ENCODE assay signal across 14 cellular contexts in the genomic region with DNA sequence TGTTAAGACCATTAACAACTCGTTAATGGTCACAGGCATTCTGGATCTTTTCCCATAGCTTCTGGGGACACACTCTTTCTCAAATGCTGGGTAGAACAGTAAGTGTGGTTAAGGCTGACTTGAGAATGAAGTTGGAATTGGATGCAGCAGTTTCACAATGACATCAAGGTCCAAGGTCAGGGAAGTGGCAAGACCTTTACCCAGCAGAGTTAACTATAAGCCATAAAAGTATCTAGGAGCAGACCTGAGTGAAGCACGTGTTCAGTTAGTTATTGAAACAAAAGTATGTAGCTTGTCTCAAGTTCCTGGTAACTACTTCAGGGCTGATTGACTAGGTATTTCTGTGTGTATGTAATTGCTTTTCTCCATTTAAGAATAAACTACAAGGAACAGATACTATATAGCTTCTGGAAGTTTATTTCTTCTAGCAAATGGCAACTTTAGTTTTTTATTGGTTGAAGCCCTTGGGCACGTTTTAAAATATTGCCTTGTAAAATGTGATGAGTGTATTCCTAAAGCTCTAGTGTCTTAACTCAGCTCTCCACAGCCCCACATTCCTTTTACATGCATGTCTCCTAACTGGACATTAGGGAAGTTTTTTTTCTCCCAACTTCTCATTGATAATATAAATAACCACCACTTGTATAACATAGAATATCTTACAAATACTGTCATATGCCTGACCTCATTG.
DNase-seq lines count a peak whose midpoint lies in the region; ATAC-seq lines count a peak whose summit lies in the region.
"Had no signal": no experiment of that assay in that cellular context is flagged by ENCODE, and none has a peak within 500 bp of the region (broad histone marks: within the 10 kb centered on the region; RNA-seq: fewer than 3 reads in every experiment).

No MANE protein-coding gene starts in this region.

- H3K27ac ChIP-seq in mucosa of rectum (ENCODE audit: low read depth in 2 of 2, low read length in 2 of 2), result peak overlapping the region; percentile 75 to 83
- H3K27ac ChIP-seq: BLaER1 treated with 17β-estradiol and CSF1 and Interleukin-3, amounts not matched to agents 10 nM and 100 nM had no signal

- H3K4me3 ChIP-seq in mucosa of rectum (ENCODE audit: low read length in 2 of 2), result peak overlapping the region in 1 of 2 donors; percentile 32
- H3K4me3 ChIP-seq: BLaER1 treated with 17β-estradiol and CSF1 and Interleukin-3, amounts not matched to agents 10 nM and 100 nM had no signal

- no peak for ATAC-seq in GM21619 (IDR thresholded peaks at IDR 0.05; ENCODE audit: unreplicated experiment)
- ATAC-seq: activated T-cell treated with anti-CD3 and anti-CD28 coated beads, Interleukin-2, amount 50 U/mL, for 4 hours had no signal

- peak overlapping the region in 1 of 2 donors; percentile 0 for H3K9ac ChIP-seq in mucosa of rectum (ENCODE audit: low read depth in 1 of 2, low read length in 2 of 2)
- H3K9ac ChIP-seq: BLaER1 treated with 17β-estradiol and CSF1 and Interleukin-3, amounts not matched to agents 10 nM and 100 nM had no signal

- H3K36me3 ChIP-seq in mucosa of rectum (ENCODE audit: control insufficient read depth in 2 of 2, insufficient read depth in 2 of 2, low read length in 2 of 2), result no peaks in the 10 kb centered on the region
- H3K36me3 ChIP-seq: BLaER1 treated with 17β-estradiol and CSF1 and Interleukin-3, amounts not matched to agents 10 nM and 100 nM had no signal

- no peaks in the 10 kb centered on the region for H3K9me3 ChIP-seq in mucosa of rectum (ENCODE audit: control insufficient read depth in 2 of 2, low read length in 2 of 2)
- H3K9me3 ChIP-seq: BLaER1 treated with 17β-estradiol and CSF1 and Interleukin-3, amounts not matched to agents 10 nM and 100 nM had no signal

- no peaks in the 10 kb centered on the region for H3K27me3 ChIP-seq in mucosa of rectum (ENCODE audit: control insufficient read depth in 2 of 2, insufficient read depth in 2 of 2, low read length in 2 of 2)
- H3K27me3 ChIP-seq: BLaER1 treated with 17β-estradiol and CSF1 and Interleukin-3, amounts not matched to agents 10 nM and 100 nM had no signal

- H3K4me1 ChIP-seq in mucosa of rectum (ENCODE audit: control insufficient read depth in 2 of 2, insufficient read depth in 2 of 2, low read length in 2 of 2), result peaks cover 14 to 19% of the 10 kb centered on the region in 2 donors
- H3K4me1 ChIP-seq: BLaER1 treated with 17β-estradiol and CSF1 and Interleukin-3, amounts not matched to agents 10 nM and 100 nM had no signal

- DNase-seq in AG08395 (ENCODE audit: low spot score) (peak; percentile 36), HK-2 (ENCODE audit: unreplicated experiment) (peak; percentile 54), epidermal melanocyte (ENCODE audit: insufficient read length, low spot score) (peak; percentile 19), GM19238 (ENCODE audit: insufficient read length, low spot score) (no peak)
- no peak for DNase-seq in activated effector memory CD4-positive, alpha-beta T cell treated with anti-CD3 and anti-CD28 coated beads, Interleukin-2, amount 50 U/mL, for 16 hours
- no peak for DNase-seq in stimulated activated naive CD4-positive, alpha-beta T cell treated with Interleukin-2 at 50 U/mL for 16 hours (lab: John Stamatoyannopoulos, UW)
- DNase-seq: activated B cell treated with CpG ODN at 0.5 μM for 24 hours; activated T-cell treated with anti-CD3 and anti-CD28 coated beads, Interleukin-2, amount 50 U/mL, for 4 hours; NCI-H1105; NCI-H774; stimulated activated CD8-positive, alpha-beta memory T cell treated with anti-CD3 and anti-CD28 coated beads, Interleukin-4, amount 100 ng/mL, for 48 hours had no signal

Comparison
In these comparisons a context has a peak if more than half of its experiments do, and no peak if none do; other contexts are left out.
1. DNase-seq: peak in AG08395 (single experiment), HK-2 (single experiment) and epidermal melanocyte (single experiment); none in activated effector memory CD4-positive, alpha-beta T cell treated with anti-CD3 and anti-CD28 coated beads, Interleukin-2, amount 50 U/mL, for 16 hours (single experiment), GM19238 (single experiment) and stimulated activated naive CD4-positive, alpha-beta T cell treated with Interleukin-2 at 50 U/mL for 16 hours (single experiment).